ENCODE assay signal across 10 cellular contexts in genomic region chr6:76532647-76533046, GRCh38.
"Had no signal": no experiment of that assay in that cellular context is flagged by ENCODE, and none has a peak within 500 bp of the region (broad histone marks: within the 10 kb centered on the region; RNA-seq: fewer than 3 reads in every experiment).

No MANE protein-coding gene starts in this region.

- DNase-seq: H9, HCEC 1CT, HFFc6, IMR-90, KG1 had no signal

- H2AFZ ChIP-seq: GM23338 had no signal

- FAIRE-seq: H1, H54, HTR-8/SVneo, K562 had no signal

- H3K4me2 ChIP-seq: GM23338 had no signal

- H3K4me3 ChIP-seq: GM23338, K562 had no signal

- ATAC-seq: GM23338, K562 had no signal
